ENCODE assay signal across 8 cellular contexts in the genomic region with DNA sequence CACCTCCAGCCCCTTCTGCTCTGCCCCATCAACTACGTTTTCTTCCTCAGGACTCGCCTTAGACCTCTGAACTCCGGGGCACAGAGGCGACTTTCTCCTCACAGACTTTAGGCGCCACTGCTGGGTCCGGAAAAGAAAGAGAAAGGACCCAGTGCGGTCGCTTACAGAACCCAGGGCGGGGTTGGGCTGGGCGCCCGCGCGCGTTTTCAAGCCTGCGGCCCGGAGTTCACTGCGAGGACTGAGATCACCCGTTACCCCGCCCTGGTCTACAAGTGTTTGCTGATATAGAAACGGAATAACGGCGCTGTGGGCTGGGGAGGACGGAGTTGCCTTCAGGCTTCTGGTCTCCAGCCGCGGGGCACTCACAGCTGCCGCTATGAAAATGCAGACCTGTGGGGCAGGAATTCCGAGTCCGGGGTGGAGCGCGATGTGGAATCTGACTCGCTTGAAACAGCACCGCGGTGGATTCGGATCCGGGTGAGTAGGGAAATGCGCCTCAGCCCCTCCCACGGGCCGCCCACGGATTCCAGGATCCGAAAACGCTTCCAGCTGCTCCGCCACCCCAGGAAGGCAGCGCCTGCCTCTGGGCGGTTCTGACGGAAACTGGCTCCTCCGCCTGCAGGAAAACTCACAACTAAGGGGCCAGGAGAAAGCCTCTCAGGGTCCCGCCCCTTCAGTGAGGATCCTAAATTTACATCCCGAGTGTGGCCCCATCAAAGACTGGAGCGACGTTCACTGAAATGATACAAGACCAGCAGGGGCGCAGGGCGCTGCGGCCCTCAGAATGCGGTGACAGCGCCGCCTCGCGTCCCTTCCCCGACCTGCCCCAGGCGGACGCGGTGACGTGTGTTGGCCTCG. TPM values are rescaled to one million over a fixed set of nuclear protein-coding genes. Genes with fewer than 3 reads are reported as not detected.
A peak's percentile ranks its signal among the peaks of the same experiment; 100 is the strongest.
DNase-seq lines count a peak whose midpoint lies in the region; ATAC-seq and TF ChIP-seq lines count a peak whose summit lies in the region.

No MANE protein-coding gene starts in this region.

- intact Hi-C loops in Right ventricle myocardium superior (cut with DNase I) = loop anchor here (10.0 kb wide), 1 partner anchor 48 kb away; no protein-coding TSS in a partner anchor
- intact Hi-C loops in transverse colon (cut with DNase I; ENCODE audit: low total_unique reads) = loop anchor here (5.0 kb wide), 1 partner anchor 50 kb away; no protein-coding TSS in a partner anchor

- peak; percentile 94 for TF ChIP-seq CTCF in parathyroid adenoma (IDR thresholded peaks at IDR 0.05)
- peak; percentile 87 to 97 (median 91) for TF ChIP-seq CTCF in transverse colon (IDR thresholded peaks at IDR 0.05)

- no peak for TF ChIP-seq EP300 in transverse colon (IDR thresholded peaks at IDR 0.05; ENCODE audit: low read depth)

- 1% methylated on average over 52 of the region's 64 CpGs; no CpG with 5 or more reads in 1 of the 2 donors for WGBS in transverse colon (ENCODE audit: low coverage in 1 of 2), 2 donors

- H3K36me3 ChIP-seq in parathyroid adenoma (ENCODE audit: control insufficient read depth, insufficient read depth, low read length) = no peaks in the 10 kb centered on the region
- no peaks in the 10 kb centered on the region for H3K36me3 ChIP-seq in transverse colon

- H3K27me3 ChIP-seq in parathyroid adenoma (ENCODE audit: control insufficient read depth, insufficient read depth, low read length) = no peaks in the 10 kb centered on the region
- peaks cover 5% of the 10 kb centered on the region for H3K27me3 ChIP-seq in transverse colon

- no peaks in the 10 kb centered on the region for H3K79me2 ChIP-seq in parathyroid adenoma

- DNase-seq in ELR (ENCODE audit: low read depth) = peak; percentile 90
- peak; percentile 68 for DNase-seq in GOT3 (lab: John Stamatoyannopoulos, UW)
- peak; percentile 88 for DNase-seq in LoVo (ENCODE audit: low spot score)
- peak; percentile 88 for DNase-seq in SKM-1 treated with dmso at 0.1 percent for 144 hours (lab: John Stamatoyannopoulos, UW; ENCODE audit: unreplicated experiment)
- DNase-seq in activated naive CD8-positive, alpha-beta T cell treated with anti-CD3 and anti-CD28 coated beads, Interleukin-2, amount 50 U/mL, for 16 hours (ENCODE audit: low read depth, low spot score) = peak; percentile 65
- DNase-seq in Right ventricle myocardium superior = peak; percentile 95
- DNase-seq in transverse colon = peak; percentile 91

- no peak overlapping the region for H3K9ac ChIP-seq in parathyroid adenoma

- peak overlapping the region; percentile 87 for H2AFZ ChIP-seq in parathyroid adenoma

- H3K4me3 ChIP-seq in parathyroid adenoma (ENCODE audit: low read depth, low read length) = peak overlapping the region; percentile 71
- peak overlapping the region; percentile 64 to 81 (median 66) for H3K4me3 ChIP-seq in transverse colon

- TF ChIP-seq POLR2A in transverse colon (IDR thresholded peaks at IDR 0.05) = peak; percentile 28

- peaks cover 6% of the 10 kb centered on the region for H3K4me1 ChIP-seq in parathyroid adenoma
- H3K4me1 ChIP-seq in transverse colon = peaks cover 4 to 29% (median 25%) of the 10 kb centered on the region in 4 donors

- H3K9me3 ChIP-seq in parathyroid adenoma (ENCODE audit: control insufficient read depth, low read length) (no peaks in the 10 kb centered on the region), transverse colon (no peaks in the 10 kb centered on the region)

- ATAC-seq in Right ventricle myocardium superior (ENCODE audit: poor library complexity) = peak; percentile 87

- peak overlapping the region; percentile 79 for H3K4me2 ChIP-seq in parathyroid adenoma (ENCODE audit: low read length)

- in situ Hi-C loops in transverse colon (cut with MboI; ENCODE audit: low pct_ligation_motif_present in 1 of 4, low pct_unique_long_range_greater_than_20kb in 1 of 4, low sequenced_read_pairs in 3 of 4) = no loop called here

- H3K27ac ChIP-seq in parathyroid adenoma (peak overlapping the region; percentile 63), transverse colon (peak overlapping the region; percentile 88 to 95 (median 93))

RNA-seq across cellular contexts. Expression of a gene that starts 29.4 kb away (rescaled TPM):
- 27.2 TPM for total RNA-seq in Right ventricle myocardium superior
- total RNA-seq in transverse colon = 100 to 1,000 TPM in 3 of 4 donors, 10 to 100 TPM in 1; 90.4 to 500 (median 306) TPM

Comparison
In these comparisons a context has a peak if more than half of its experiments do, and no peak if none do; other contexts are left out.
1. Peak in every context shown above with its lines: DNase-seq, ATAC-seq, H3K4me3 ChIP-seq and H3K27ac ChIP-seq.